8 cellular contexts compared by ENCODE assay signal in the genomic region with DNA sequence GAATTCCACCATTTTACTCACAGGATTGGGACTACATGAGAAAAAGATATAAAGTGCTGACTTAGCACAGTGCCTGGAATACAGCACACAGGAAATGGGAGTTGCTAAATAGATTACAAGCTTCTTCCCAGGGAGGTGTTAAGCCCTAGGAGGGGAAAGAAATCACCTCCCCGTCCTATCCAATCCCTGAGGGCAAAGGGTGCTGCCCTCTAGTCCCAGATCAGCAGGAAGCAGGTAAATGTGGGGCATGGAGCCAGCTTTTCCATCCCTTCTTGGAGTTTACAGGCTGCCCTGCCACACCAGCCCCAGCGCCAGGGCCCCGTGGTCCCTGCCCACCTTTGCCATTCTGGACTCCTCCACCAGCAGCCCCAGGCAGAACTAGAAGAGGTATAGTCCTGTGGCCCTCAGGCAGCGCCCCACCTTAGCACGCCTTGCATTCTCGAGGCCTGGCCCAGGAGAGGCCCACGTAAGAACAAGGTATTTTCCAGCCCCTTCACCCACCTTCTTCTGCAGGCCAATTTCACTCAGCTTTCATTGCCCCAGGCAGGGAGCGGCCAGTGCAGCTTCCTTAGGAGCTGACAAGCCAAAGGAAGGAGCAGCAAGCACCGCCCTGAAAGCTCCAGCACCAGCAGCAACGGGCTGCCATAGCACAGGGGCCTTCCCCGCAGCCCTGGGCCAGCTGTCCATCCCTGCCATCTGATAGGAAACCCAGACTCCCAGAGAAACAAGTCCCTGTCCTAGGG. TPM values are rescaled to one million over a fixed set of nuclear protein-coding genes. Genes with fewer than 3 reads are reported as not detected.
DNase-seq lines count a peak whose midpoint lies in the region; ATAC-seq and TF ChIP-seq lines count a peak whose summit lies in the region.

No MANE protein-coding gene starts in this region.

- H3K4me1 ChIP-seq in right lobe of liver (peaks cover 0 to 77% (median 43%) of the 10 kb centered on the region in 4 donors), uterus (peaks cover 43 to 50% of the 10 kb centered on the region in 2 donors)

- H3K36me3 ChIP-seq in right lobe of liver (no peaks in the 10 kb centered on the region), uterus (no peaks in the 10 kb centered on the region)

- no peaks in the 10 kb centered on the region for H3K9me3 ChIP-seq in right lobe of liver
- no peaks in the 10 kb centered on the region for H3K9me3 ChIP-seq in uterus

- H3K4me3 Mint-ChIP-seq in MCF 10A (ENCODE audit: unreplicated experiment) = peak overlapping the region; percentile 61

- ATAC-seq in Right ventricle myocardium inferior = no peak
- no peak for ATAC-seq in left ventricle myocardium superior
- peak in 1 of 4 donors; percentile 23 for ATAC-seq in right lobe of liver
- no peak for ATAC-seq in HG02852 (IDR thresholded peaks at IDR 0.05; ENCODE audit: unreplicated experiment)
- no peak for ATAC-seq in GM18511 (IDR thresholded peaks at IDR 0.05; ENCODE audit: unreplicated experiment)

- TF ChIP-seq CTCF in MCF 10A (IDR thresholded peaks at IDR 0.05; ENCODE audit: unreplicated experiment) = no peak
- TF ChIP-seq CTCF in right lobe of liver (IDR thresholded peaks at IDR 0.05) = peak in 1 of 4 donors; percentile 4
- TF ChIP-seq CTCF in uterus (IDR thresholded peaks at IDR 0.05) = no peak

- peaks cover 50% of the 10 kb centered on the region for H3K36me3 Mint-ChIP-seq in MCF 10A (ENCODE audit: insufficient read depth, unreplicated experiment)

- WGBS in right lobe of liver (ENCODE audit: insufficient coverage, low coverage, low lambda C conversion rate, missing lambda C conversion rate) = 61% methylated on average over 5 of the region's 11 CpGs

- DNase-seq in Right ventricle myocardium inferior (ENCODE audit: missing footprints) (peak; percentile 73), left ventricle myocardium superior (no peak), MCF 10A (ENCODE audit: unreplicated experiment) (peak; percentile 89), right lobe of liver (no peak), uterus (no peak), GM19238 (ENCODE audit: insufficient read length, low spot score) (no peak)

- H3K4me1 Mint-ChIP-seq in MCF 10A (ENCODE audit: insufficient read depth, unreplicated experiment) = peaks cover 71% of the 10 kb centered on the region

- no peaks in the 10 kb centered on the region for H3K9me3 Mint-ChIP-seq in MCF 10A (ENCODE audit: unreplicated experiment)

- peak overlapping the region; percentile 64 for H3K27ac Mint-ChIP-seq in MCF 10A (ENCODE audit: low read depth, unreplicated experiment)

- H3K4me3 ChIP-seq in right lobe of liver (no peak overlapping the region), uterus (no peak overlapping the region)

- no peaks in the 10 kb centered on the region for H3K27me3 Mint-ChIP-seq in MCF 10A (ENCODE audit: insufficient read depth, unreplicated experiment)

- H3K27me3 ChIP-seq in right lobe of liver (no peaks in the 10 kb centered on the region), uterus (no peaks in the 10 kb centered on the region)

- peak overlapping the region; percentile 48 to 82 (median 74) for H3K27ac ChIP-seq in right lobe of liver
- peak overlapping the region; percentile 93 to 97 for H3K27ac ChIP-seq in uterus

- CTCF ChIA-PET in MCF 10A (lab: Yijun Ruan, JAX) = interaction anchor here (0.7 to 12.4 kb wide), 8 partner anchors 11 to 73 kb away, joined by 3 to 454 read pairs (median 21); partner anchors contain the start of genes PXN, RPLP0 and SIRT4

- BruUV-seq in MCF 10A (replicated peaks; lab: Mats Ljungman, UMichigan) = no TSS peak

- intact Hi-C loops in Right ventricle myocardium inferior (cut with DNase I) (no loop called here), left ventricle myocardium superior (cut with micrococcal nuclease) (no loop called here), MCF 10A (cut with micrococcal nuclease) (no loop called here), right lobe of liver (cut with DNase I) (loop anchor here (5.0 kb wide), 2 partner anchors 33 to 38 kb away; partner anchors contain the start of gene PXN (in 1 of the 2)), uterus (cut with DNase I; ENCODE audit: low total_unique reads) (loop anchor here (2.0 kb wide), 1 partner anchor 35 kb away; the partner anchor contains the start of gene PXN)

- POLR2A ChIA-PET in MCF 10A (lab: Yijun Ruan, JAX) = interaction anchor here (0.6 to 17.7 kb wide), 16 partner anchors 9 to 972 kb away, joined by 3 to 549 read pairs (median 4); partner anchors contain the start of genes GCN1, PRKAB1, PXN and RNU4-1

- TF ChIP-seq POLR2A in right lobe of liver (IDR thresholded peaks at IDR 0.05) (no peak), uterus (IDR thresholded peaks at IDR 0.05) (no peak)

RNA-seq across cellular contexts. Expression of gene RPLP0, which starts 28.8 kb away (rescaled TPM):
- 892 TPM for total RNA-seq in Right ventricle myocardium inferior
- total RNA-seq in left ventricle myocardium superior = 674 TPM
- total RNA-seq in MCF 10A (2022) = 2,870 and 3,181 TPM in 2 replicates
- 1,000 to 10,000 TPM in 2 of 6 experiments, 100 to 1,000 TPM in 4; 549 to 1,070 (median 665) TPM for total RNA-seq in right lobe of liver
- 1,000 to 10,000 TPM; 1,775 to 3,691 (median 3,260) TPM for total RNA-seq in uterus

RNA-seq across cellular contexts. Expression of gene GCN1, which starts 35.2 kb away (rescaled TPM):
- 35.7 TPM for total RNA-seq in Right ventricle myocardium inferior
- 33.3 TPM for total RNA-seq in left ventricle myocardium superior
- total RNA-seq in MCF 10A (2022) = 116 and 117 TPM in 2 replicates
- total RNA-seq in right lobe of liver = 10 to 100 TPM; 29.9 to 62.8 (median 39.4) TPM
- total RNA-seq in uterus = 100 to 1,000 TPM in 1 of 4 donors, 10 to 100 TPM in 3; 50.5 to 106 (median 64.3) TPM

RNA-seq across cellular contexts. Expression of gene PXN, which starts 35.8 kb away (rescaled TPM):
- total RNA-seq in Right ventricle myocardium inferior = 63.7 TPM
- total RNA-seq in left ventricle myocardium superior = 65.9 TPM
- 216 and 256 TPM in 2 replicates for total RNA-seq in MCF 10A (2022)
- 10 to 100 TPM; 15.1 to 32.6 (median 24.1) TPM for total RNA-seq in right lobe of liver
- total RNA-seq in uterus = 100 to 1,000 TPM in 1 of 4 donors, 10 to 100 TPM in 3; 29.6 to 211 (median 41.2) TPM

Comparison
In these comparisons a context has a peak if more than half of its experiments do, and no peak if none do; other contexts are left out.
1. DNase-seq: peak in Right ventricle myocardium inferior (single experiment) and MCF 10A (single experiment); none in left ventricle myocardium superior (single experiment), right lobe of liver (0 of 3), uterus (0 of 2) and GM19238 (single experiment).
2. intact Hi-C loops: an anchor here in right lobe of liver (5.0 kb wide) and uterus (2.0 kb wide); none called in Right ventricle myocardium inferior, left ventricle myocardium superior and MCF 10A.